ENCODE assay signal across 8 cellular contexts in genomic region chr7:76054129-76055120, GRCh38. TPM values are rescaled to one million over a fixed set of nuclear protein-coding genes. Genes with fewer than 3 reads are reported as not detected.
A peak's percentile ranks its signal among the peaks of the same experiment; 100 is the strongest.
DNase-seq lines count a peak whose midpoint lies in the region; ATAC-seq, FAIRE-seq and TF ChIP-seq lines count a peak whose summit lies in the region.

No MANE protein-coding gene starts in this region.

- no peak for FAIRE-seq in bronchial epithelial cell (lab: Jason Lieb, UNC)

- intact Hi-C loops in OCI-LY7 (cut with micrococcal nuclease; ENCODE audit: unreplicated experiment): no loop called here

- H3K9me3 ChIP-seq in OCI-LY7 (ENCODE audit: low read length): no peaks in the 10 kb centered on the region

- no peak overlapping the region for H2BK5ac ChIP-seq in mesendoderm (ENCODE audit: low read length)

- POLR2A ChIA-PET in OCI-LY7 (lab: Charles Lee): interaction anchor here (0.6 to 1.0 kb wide), 3 partner anchors 13 to 152 kb away, joined by 3 read pairs; no protein-coding TSS in a partner anchor

- ATAC-seq in HG03175 (IDR thresholded peaks at IDR 0.05; ENCODE audit: unreplicated experiment): no peak
- ATAC-seq in GM21723 (IDR thresholded peaks at IDR 0.05; ENCODE audit: unreplicated experiment): no peak

- H2AFZ ChIP-seq in OCI-LY7 (ENCODE audit: low read length): no peak overlapping the region

- no peak overlapping the region for H3K4ac ChIP-seq in mesendoderm (ENCODE audit: low read depth, low read length)

- DNase-seq in EH (ENCODE audit: low read depth) (peak; percentile 60), NCI-H146 treated with DMSO at 0.1 percent for 48 hours (lab: John Stamatoyannopoulos, UW; ENCODE audit: unreplicated experiment) (peak; percentile 79), bronchial epithelial cell (ENCODE audit: low read depth) (peak; percentile 92), mesendoderm (peak; percentile 71), cerebellar cortex (ENCODE audit: low spot score) (no peak), OCI-LY7 (ENCODE audit: low spot score) (no peak)

- no peak overlapping the region for H3K27ac ChIP-seq in mesendoderm (ENCODE audit: low read depth, low read length)
- H3K27ac ChIP-seq in OCI-LY7 (ENCODE audit: low read depth, low read length, poor library complexity, severe bottlenecking): no peak overlapping the region

- H3K9ac ChIP-seq in mesendoderm (ENCODE audit: low read length): no peak overlapping the region

- H2AK5ac ChIP-seq in mesendoderm (ENCODE audit: low read length): no peak overlapping the region

- no peaks in the 10 kb centered on the region for H3K9me2 ChIP-seq in OCI-LY7 (ENCODE audit: insufficient read depth, low read length)

- H3K23ac ChIP-seq in mesendoderm (ENCODE audit: low read length): no peak overlapping the region

- TF ChIP-seq CTCF in bronchial epithelial cell (IDR thresholded peaks at IDR 0.05; ENCODE audit: insufficient read depth, low read length, severe bottlenecking) (no peak), OCI-LY7 (conservative IDR thresholded peaks at IDR 0.05; ENCODE audit: low read length) (no peak)

- H3K4me2 ChIP-seq in mesendoderm (ENCODE audit: low read length): no peak overlapping the region
- no peak overlapping the region for H3K4me2 ChIP-seq in OCI-LY7 (ENCODE audit: low read length)

- H3K4me1 ChIP-seq in mesendoderm (ENCODE audit: control insufficient read depth, low read depth, low read length): no peaks in the 10 kb centered on the region
- H3K4me1 ChIP-seq in OCI-LY7 (ENCODE audit: insufficient read depth, low read length, poor library complexity, severe bottlenecking): peaks cover 1% of the 10 kb centered on the region

- no peak overlapping the region for H4K8ac ChIP-seq in mesendoderm (ENCODE audit: low read depth, low read length)

- WGBS in mesendoderm (ENCODE audit: extremely low coverage, insufficient coverage, low lambda C conversion rate): no CpG with 5 or more reads among the region's 18 CpGs

- BruUV-seq in OCI-LY7 (replicated peaks; lab: Mats Ljungman, UMichigan): no TSS peak

- H2BK120ac ChIP-seq in mesendoderm (ENCODE audit: low read depth, low read length): no peak overlapping the region

- H3K4me3 ChIP-seq in bronchial epithelial cell (ENCODE audit: low read depth, low read length) (no peak overlapping the region), mesendoderm (ENCODE audit: low read length) (no peak overlapping the region), OCI-LY7 (ENCODE audit: low read depth, low read length, poor library complexity, severe bottlenecking) (no peak overlapping the region)

- H2BK15ac ChIP-seq in mesendoderm (replicated peaks; ENCODE audit: low read depth): no peak overlapping the region

- H3K18ac ChIP-seq in mesendoderm (ENCODE audit: low read length): no peak overlapping the region

- no peak overlapping the region for H4K5ac ChIP-seq in mesendoderm (ENCODE audit: low read length)

- H3K79me2 ChIP-seq in mesendoderm (ENCODE audit: control insufficient read depth, insufficient read depth, low read length) (peaks cover 37% of the 10 kb centered on the region), OCI-LY7 (ENCODE audit: insufficient read depth, low read depth, low read length) (peaks cover 55% of the 10 kb centered on the region)

- CTCF ChIA-PET in OCI-LY7 (lab: Charles Lee; ENCODE audit: unreplicated experiment): no interaction called here

- H3K36me3 ChIP-seq in bronchial epithelial cell (ENCODE audit: control insufficient read depth, insufficient read depth, low read length) (peaks cover 29% of the 10 kb centered on the region), mesendoderm (ENCODE audit: control insufficient read depth, insufficient read depth, low read length) (peaks cover 5% of the 10 kb centered on the region), OCI-LY7 (ENCODE audit: insufficient read depth, low read length) (peaks cover 92% of the 10 kb centered on the region)

- peaks cover 25% of the 10 kb centered on the region for H4K20me1 ChIP-seq in OCI-LY7 (ENCODE audit: insufficient read depth, low read length)

- peaks cover 11% of the 10 kb centered on the region for H3K79me1 ChIP-seq in mesendoderm (ENCODE audit: low read length)

- H3K56ac ChIP-seq in mesendoderm (ENCODE audit: low read length): no peak overlapping the region

- no peaks in the 10 kb centered on the region for H3K27me3 ChIP-seq in bronchial epithelial cell (ENCODE audit: control insufficient read depth, insufficient read depth, low read length)
- no peaks in the 10 kb centered on the region for H3K27me3 ChIP-seq in mesendoderm (ENCODE audit: insufficient read depth, low read length, poor library complexity)

RNA-seq across cellular contexts. Expression of gene MDH2, which starts 6.5 kb away (rescaled TPM):
- total RNA-seq in bronchial epithelial cell (45.0 and 52.4 TPM in 2 replicates), OCI-LY7 (2022) (253 and 263 TPM in 2 replicates)
- polyA plus RNA-seq in mesendoderm (2013, experiment 1 of 2): 265 TPM
- polyA plus RNA-seq in mesendoderm (2013, experiment 2 of 2): 265 TPM
- total RNA-seq in OCI-LY7 (2014; rRNA removed; shearing (Covaris generic)): 110 and 155 TPM in 2 replicates

RNA-seq across cellular contexts. Expression of gene STYXL1, which starts 6.6 kb away (rescaled TPM):
- total RNA-seq in bronchial epithelial cell (47.7 and 68.9 TPM in 2 replicates), OCI-LY7 (2022) (37.4 and 40.9 TPM in 2 replicates)
- polyA plus RNA-seq in mesendoderm (2013, experiment 1 of 2): 24.9 TPM
- 26.3 TPM for polyA plus RNA-seq in mesendoderm (2013, experiment 2 of 2)
- 19.4 and 27.6 TPM in 2 replicates for total RNA-seq in OCI-LY7 (2014; rRNA removed; shearing (Covaris generic))

Comparison
In these comparisons a context has a peak if more than half of its experiments do, and no peak if none do; other contexts are left out.
1. DNase-seq: peak in EH (single experiment), NCI-H146 treated with DMSO at 0.1 percent for 48 hours (single experiment), bronchial epithelial cell (single experiment) and mesendoderm (single experiment); none in cerebellar cortex (single experiment) and OCI-LY7 (single experiment).